10 cellular contexts compared by ENCODE assay signal in genomic region chr1:15934211-15935055, GRCh38.
"Had no signal": no experiment of that assay in that cellular context is flagged by ENCODE, and none has a peak within 500 bp of the region (broad histone marks: within the 10 kb centered on the region; RNA-seq: fewer than 3 reads in every experiment).

No MANE protein-coding gene starts in this region.

- DNase-seq: activated CD4-positive, alpha-beta T cell treated with anti-CD3 and anti-CD28 coated beads, Interleukin-2, amount 50 U/mL, for 4 hours; activated CD4-positive, CD25-positive, alpha-beta regulatory T cell treated with anti-CD3 and anti-CD28 coated beads, Interleukin-2, amount 50 U/mL, for 72 hours; dorsolateral prefrontal cortex; esophagus squamous epithelium; foreskin keratinocyte; stimulated activated CD4-positive, alpha-beta T cell treated with anti-CD3 and anti-CD28 coated beads, Interleukin-2, amount 100 ng/mL, for 48 hours; stimulated activated CD8-positive, alpha-beta memory T cell treated with anti-CD3 and anti-CD28 coated beads, Interleukin-4, amount 100 ng/mL, for 48 hours; uterus had no signal

- H3K27me3 Mint-ChIP-seq: memory B cell had no signal

- ATAC-seq: foreskin keratinocyte had no signal

- H3K4me3 Mint-ChIP-seq: memory B cell, nephron had no signal

- H3K27ac Mint-ChIP-seq: nephron had no signal

- H3K9me3 Mint-ChIP-seq: memory B cell, nephron had no signal
